ENCODE assay signal across 36 cellular contexts in the genomic region with DNA sequence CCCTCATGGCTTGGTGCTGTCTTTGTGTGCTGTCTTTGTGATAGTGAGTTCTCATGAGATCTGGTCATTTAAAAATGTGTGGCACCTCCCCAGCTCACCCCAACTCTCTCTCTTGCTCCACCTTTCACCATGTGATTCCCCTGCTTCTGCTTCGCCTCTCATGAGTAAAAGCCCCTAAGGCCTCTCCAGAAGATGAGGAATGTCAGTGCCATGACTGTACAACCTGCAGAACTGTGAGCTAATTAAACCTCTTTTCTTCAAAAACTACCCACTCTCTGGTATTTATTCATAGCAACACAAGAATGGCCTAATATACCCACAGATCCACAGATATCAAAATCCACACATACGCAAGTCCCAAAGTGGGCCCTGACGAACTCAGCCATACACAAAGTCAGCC.
"Had no signal": no experiment of that assay in that cellular context is flagged by ENCODE, and none has a peak within 500 bp of the region (broad histone marks: within the 10 kb centered on the region; RNA-seq: fewer than 3 reads in every experiment).

No MANE protein-coding gene starts in this region.

- H3K4me1 Mint-ChIP-seq: activated B cell treated with CpG ODN at 0.5 μM for 24 hours; activated naive CD8-positive, alpha-beta T cell treated with anti-CD3 and anti-CD28 coated beads for 36 hours; activated T-helper 17 cell treated with anti-CD3 and anti-CD28 coated beads, Interleukin-2, amount 50 U/mL, for 72 hours had no signal

- H3K4me3 ChIP-seq: adrenal gland, body of pancreas had no signal

- H3K27ac Mint-ChIP-seq: activated B cell treated with CpG ODN at 0.5 μM for 24 hours; activated CD4-positive, alpha-beta memory T cell treated with anti-CD3 and anti-CD28 coated beads for 36 hours; activated CD4-positive, alpha-beta T cell treated with anti-CD3 and anti-CD28 coated beads, Interleukin-2, amount 10 ng/mL, durations not matched to agents 24 days and 14 days; activated CD8-positive, alpha-beta T cell treated with anti-CD3 and anti-CD28 coated beads for 36 hours; activated naive CD4-positive, alpha-beta T cell treated with anti-CD3 and anti-CD28 coated beads for 36 hours; activated naive CD4-positive, alpha-beta T cell treated with anti-CD3 and anti-CD28 coated beads, Interleukin-2, amount 50 U/mL, for 72 hours; activated naive CD8-positive, alpha-beta T cell treated with anti-CD3 and anti-CD28 coated beads for 36 hours; activated T-cell treated with anti-CD3 and anti-CD28 coated beads, Interleukin-2, amount 50 U/mL, for 72 hours; activated T-helper 1 cell treated with anti-CD3 and anti-CD28 coated beads, Interleukin-12 subunit alpha, Interleukin-12 subunit beta, Interleukin-2, Interleukin-4 antibody, amounts not matched to agents 30 ng/mL and 10 ng/mL and 1 ng/mL, durations not matched to agents 14 hours and 24 hours and 36 hours; activated T-helper 17 cell treated with anti-CD3 and anti-CD28 coated beads, Interleukin-2, amount 50 U/mL, for 72 hours; T-helper 1 cell treated with Interleukin-12 subunit alpha and Interleukin-12 subunit beta and Interleukin-4 antibody, amounts not matched to agents 30 μg/mL and 1 μg/mL, for 36 hours; T-helper 2 cell treated with Interferon-gamma antibody and Interleukin-4, amounts not matched to agents 5 μg/mL and 100 μg/mL, for 36 hours had no signal

- H3K27me3 Mint-ChIP-seq: activated B cell treated with CpG ODN at 0.5 μM for 24 hours; activated CD4-positive, alpha-beta memory T cell treated with anti-CD3 and anti-CD28 coated beads for 36 hours; activated CD8-positive, alpha-beta T cell treated with anti-CD3 and anti-CD28 coated beads for 36 hours; activated naive CD8-positive, alpha-beta T cell treated with anti-CD3 and anti-CD28 coated beads for 36 hours; activated T-helper 17 cell treated with anti-CD3 and anti-CD28 coated beads, Interleukin-2, amount 50 U/mL, for 72 hours had no signal

- H3K4me3 Mint-ChIP-seq: activated B cell treated with CpG ODN at 0.5 μM for 24 hours; activated CD4-positive, alpha-beta memory T cell treated with anti-CD3 and anti-CD28 coated beads for 36 hours; activated CD4-positive, alpha-beta T cell treated with anti-CD3 and anti-CD28 coated beads, Interleukin-2, amount 10 ng/mL, durations not matched to agents 24 days and 14 days; activated CD8-positive, alpha-beta T cell treated with anti-CD3 and anti-CD28 coated beads for 36 hours; activated naive CD4-positive, alpha-beta T cell treated with anti-CD3 and anti-CD28 coated beads for 36 hours; activated naive CD8-positive, alpha-beta T cell treated with anti-CD3 and anti-CD28 coated beads for 36 hours; activated T-cell treated with anti-CD3 and anti-CD28 coated beads, Interleukin-2, amount 50 U/mL, for 4 hours; activated T-cell treated with anti-CD3 and anti-CD28 coated beads, Interleukin-2, amount 50 U/mL, for 72 hours; activated T-helper 1 cell treated with anti-CD3 and anti-CD28 coated beads, Interleukin-12 subunit alpha, Interleukin-12 subunit beta, Interleukin-2, Interleukin-4 antibody, amounts not matched to agents 30 ng/mL and 10 ng/mL and 1 ng/mL, durations not matched to agents 14 hours and 24 hours and 36 hours; activated T-helper 17 cell treated with anti-CD3 and anti-CD28 coated beads, Interleukin-2, amount 50 U/mL, for 72 hours; T-helper 1 cell treated with Interleukin-12 subunit alpha and Interleukin-12 subunit beta and Interleukin-4 antibody, amounts not matched to agents 30 μg/mL and 1 μg/mL, for 36 hours; T-helper 2 cell treated with Interferon-gamma antibody and Interleukin-4, amounts not matched to agents 5 μg/mL and 100 μg/mL, for 36 hours had no signal

- H3K36me3 Mint-ChIP-seq: activated CD4-positive, alpha-beta memory T cell treated with anti-CD3 and anti-CD28 coated beads for 36 hours; activated naive CD8-positive, alpha-beta T cell treated with anti-CD3 and anti-CD28 coated beads for 36 hours had no signal

- DNase-seq: activated B cell treated with CpG ODN at 0.5 μM for 24 hours; activated CD4-positive, alpha-beta memory T cell treated with anti-CD3 and anti-CD28 coated beads for 36 hours; activated CD4-positive, alpha-beta T cell treated with anti-CD3 and anti-CD28 coated beads for 4 hours; activated CD4-positive, alpha-beta T cell treated with anti-CD3 and anti-CD28 coated beads, Interleukin-2, amount 10 ng/mL, durations not matched to agents 24 days and 14 days; activated CD4-positive, alpha-beta T cell treated with anti-CD3 and anti-CD28 coated beads, Interleukin-2, amount 50 U/mL, for 1 hour; activated CD4-positive, alpha-beta T cell treated with anti-CD3 and anti-CD28 coated beads, Interleukin-2, amount 50 U/mL, for 4 hours; activated CD4-positive, CD25-positive, alpha-beta regulatory T cell treated with anti-CD3 and anti-CD28 coated beads, Interleukin-2, amount 50 U/mL, for 72 hours; activated CD8-positive, alpha-beta memory T cell treated with anti-CD3 and anti-CD28 coated beads, Interleukin-2, amount 50 U/mL, for 4 hours; activated CD8-positive, alpha-beta T cell treated with anti-CD3 and anti-CD28 coated beads for 36 hours; activated effector memory CD4-positive, alpha-beta T cell treated with anti-CD3 and anti-CD28 coated beads, Interleukin-2, amount 50 U/mL, for 16 hours; activated gamma-delta T cell treated with Interleukin-2 at 50 U/mL for 16 hours; activated naive CD4-positive, alpha-beta T cell; activated naive CD4-positive, alpha-beta T cell treated with anti-CD3 and anti-CD28 coated beads for 36 hours; activated naive CD4-positive, alpha-beta T cell treated with anti-CD3 and anti-CD28 coated beads, Interleukin-2, amount 50 U/mL, for 16 hours; activated naive CD8-positive, alpha-beta T cell treated with anti-CD3 and anti-CD28 coated beads for 36 hours; activated T-cell treated with anti-CD3 and anti-CD28 coated beads for 4 hours; activated T-cell treated with anti-CD3 and anti-CD28 coated beads, Interleukin-2, amount 50 U/mL, for 1 hour; activated T-cell treated with anti-CD3 and anti-CD28 coated beads, Interleukin-2, amount 50 U/mL, for 4 hours; activated T-cell treated with anti-CD3 and anti-CD28 coated beads, Interleukin-2, amount 50 U/mL, for 72 hours; adrenal gland; amniotic stem cell; aorta; body of pancreas; brain microvascular endothelial cell; central memory CD4-positive, alpha-beta T cell; SW 1271; T-helper 1 cell; T-helper 2 cell; T-helper 9 cell had no signal

- H3K27me3 ChIP-seq: adrenal gland, body of pancreas, brain microvascular endothelial cell had no signal

- H3K36me3 ChIP-seq: adrenal gland, brain microvascular endothelial cell had no signal

- ATAC-seq: activated CD8-positive, alpha-beta T cell treated with anti-CD3 and anti-CD28 coated beads for 36 hours; activated naive CD4-positive, alpha-beta T cell treated with anti-CD3 and anti-CD28 coated beads, Interleukin-2, amount 50 U/mL, for 72 hours; activated T-cell treated with anti-CD3 and anti-CD28 coated beads, Interleukin-2, amount 50 U/mL, for 4 hours; activated T-cell treated with anti-CD3 and anti-CD28 coated beads, Interleukin-2, amount 50 U/mL, for 72 hours; activated T-helper 17 cell treated with anti-CD3 and anti-CD28 coated beads, Interleukin-2, amount 50 U/mL, for 72 hours; body of pancreas had no signal

- FAIRE-seq: astrocyte, TTC549 had no signal
